ENCODE assay signal across 8 cellular contexts in the genomic region with DNA sequence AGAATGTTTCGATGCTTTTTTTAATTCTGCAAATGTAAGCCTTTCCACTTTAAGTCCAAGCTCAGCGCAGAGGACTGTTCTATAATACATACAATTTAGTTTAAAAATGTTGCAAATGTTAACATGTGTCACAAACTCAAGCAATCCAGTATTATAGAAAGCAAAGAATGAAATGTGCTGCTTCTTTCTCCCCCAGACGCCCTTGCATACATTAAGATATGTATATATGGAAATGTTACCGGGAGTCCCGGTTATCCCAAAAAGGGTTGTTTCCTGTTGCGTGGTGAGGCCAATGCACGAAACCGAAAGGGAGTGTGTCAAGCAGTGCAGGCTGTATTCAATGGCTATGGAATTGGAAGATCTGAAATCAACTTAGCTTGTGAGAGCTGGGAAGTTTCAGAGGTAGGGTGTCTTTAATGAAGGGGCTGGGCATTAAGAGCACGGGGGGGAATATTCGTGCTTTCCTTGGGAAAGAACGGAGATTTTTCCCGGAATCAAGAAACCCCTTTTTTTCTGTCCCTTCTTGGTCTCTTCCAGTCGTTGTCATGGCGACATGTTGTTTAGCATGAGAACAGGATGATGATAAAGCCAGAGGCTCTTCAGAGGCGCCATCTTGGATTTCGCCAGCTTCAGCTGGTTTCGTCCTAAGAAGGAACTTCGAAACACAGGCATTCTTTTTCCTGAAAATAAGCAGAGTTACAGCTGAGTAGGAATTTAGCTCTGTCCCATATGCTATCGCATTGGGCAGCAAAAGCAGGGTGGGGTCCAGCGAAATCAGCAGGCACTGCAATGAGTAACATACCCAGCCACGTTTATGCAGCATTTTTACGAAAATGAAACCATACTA. TPM values are rescaled to one million over a fixed set of nuclear protein-coding genes. Genes with fewer than 3 reads are reported as not detected.
DNase-seq lines count a peak whose midpoint lies in the region; ATAC-seq and TF ChIP-seq lines count a peak whose summit lies in the region.

No MANE protein-coding gene starts in this region.

- in situ Hi-C loops in GM23248 (cut with MboI) = loop anchor here (5.0 kb wide), 1 partner anchor 68 kb away; no protein-coding TSS in a partner anchor

- H4K20me1 ChIP-seq in DND-41 (ENCODE audit: insufficient read depth, low read length) (no peaks in the 10 kb centered on the region), GM23248 (ENCODE audit: insufficient read depth) (no peaks in the 10 kb centered on the region), fibroblast of lung (ENCODE audit: control insufficient read depth, extremely low read depth, insufficient read depth, low read length) (no peaks in the 10 kb centered on the region)

- POLR2A ChIA-PET in naive thymus-derived CD4-positive, alpha-beta T cell (lab: Charles Lee) = interaction anchor here (0.6 to 9.6 kb wide), 55 partner anchors 8 to 1032 kb away, joined by 3 to 440 read pairs (median 4); partner anchors contain the start of genes NQO2, RIPK1, SERPINB1 and SERPINB6

- H3K27me3 ChIP-seq in DND-41 (ENCODE audit: insufficient read depth, low read length, poor library complexity) (peaks cover 7% of the 10 kb centered on the region), GM23248 (replicated peaks; ENCODE audit: insufficient read depth) (no peaks in the 10 kb centered on the region), fibroblast of lung (ENCODE audit: control insufficient read depth, insufficient read depth, low read length) (no peaks in the 10 kb centered on the region)
- H3K27me3 ChIP-seq in naive thymus-derived CD4-positive, alpha-beta T cell (ENCODE audit: control insufficient read depth in 2 of 2, insufficient read depth in 2 of 2, low read length in 2 of 2) = no peaks in the 10 kb centered on the region

- H3K4me2 ChIP-seq in DND-41 (ENCODE audit: insufficient read depth, low read length) = peak overlapping the region; percentile 93
- peak overlapping the region; percentile 92 for H3K4me2 ChIP-seq in GM23248 (ENCODE audit: unreplicated experiment)
- peak overlapping the region; percentile 89 for H3K4me2 ChIP-seq in fibroblast of lung (ENCODE audit: extremely low read depth, insufficient read depth, low read length)

- WGBS in GM23248 (ENCODE audit: low coverage in 1 of 2, low lambda C conversion rate in 2 of 2, missing lambda C conversion rate in 2 of 2), 2 experiments = 1 to 2% methylated on average over 22 of the region's 22 CpGs

- peak overlapping the region; percentile 95 for H3K27ac Mint-ChIP-seq in activated T-helper 1 cell treated with anti-CD3 and anti-CD28 coated beads, Interleukin-12 subunit alpha, Interleukin-12 subunit beta, Interleukin-2, Interleukin-4 antibody, amounts not matched to agents 30 ng/mL and 10 ng/mL and 1 ng/mL, durations not matched to agents 14 hours and 24 hours and 36 hours
- peak overlapping the region; percentile 94 to 100 (median 100) for H3K27ac Mint-ChIP-seq in naive thymus-derived CD4-positive, alpha-beta T cell

- H3F3A ChIP-seq in GM23248 (ENCODE audit: insufficient read depth) = peaks cover 32% of the 10 kb centered on the region

- DNase-seq in DND-41 (peak; percentile 87), GM23248 (peak; percentile 99), LHCN-M2 (ENCODE audit: low read depth) (peak; percentile 98), RKO (ENCODE audit: low spot score) (peak; percentile 97), fibroblast of lung (ENCODE audit: low read depth in 2 of 2) (peak; percentile 97 to 99)
- peak; percentile 78 for DNase-seq in activated T-helper 1 cell treated with anti-CD3 and anti-CD28 coated beads, Interleukin-12 subunit alpha, Interleukin-12 subunit beta, Interleukin-2, Interleukin-4 antibody, amounts not matched to agents 30 ng/mL and 10 ng/mL and 1 ng/mL, durations not matched to agents 14 hours and 24 hours and 36 hours (ENCODE audit: low spot score)
- peak; percentile 53 to 92 (median 90) for DNase-seq in naive thymus-derived CD4-positive, alpha-beta T cell
- peak; percentile 89 for DNase-seq in stimulated activated naive CD4-positive, alpha-beta T cell treated with Interleukin-2 at 50 U/mL for 16 hours (lab: John Stamatoyannopoulos, UW)

- peak overlapping the region; percentile 97 for H2AFZ ChIP-seq in DND-41 (ENCODE audit: low read depth, low read length)
- H2AFZ ChIP-seq in GM23248 = peak overlapping the region; percentile 86
- peak overlapping the region; percentile 71 for H2AFZ ChIP-seq in fibroblast of lung (ENCODE audit: low read length)

- H3K79me2 ChIP-seq in DND-41 (ENCODE audit: insufficient read depth, low read length) = no peaks in the 10 kb centered on the region
- peaks cover 4% of the 10 kb centered on the region for H3K79me2 ChIP-seq in GM23248 (ENCODE audit: insufficient read depth)
- no peaks in the 10 kb centered on the region for H3K79me2 ChIP-seq in fibroblast of lung (ENCODE audit: control insufficient read depth, insufficient read depth, low read length)

- H3K36me3 Mint-ChIP-seq in activated T-helper 1 cell treated with anti-CD3 and anti-CD28 coated beads, Interleukin-12 subunit alpha, Interleukin-12 subunit beta, Interleukin-2, Interleukin-4 antibody, amounts not matched to agents 30 ng/mL and 10 ng/mL and 1 ng/mL, durations not matched to agents 14 hours and 24 hours and 36 hours (ENCODE audit: low read depth) = peaks cover 2% of the 10 kb centered on the region
- peaks cover 0 to 6% (median 0%) of the 10 kb centered on the region in 5 donors for H3K36me3 Mint-ChIP-seq in naive thymus-derived CD4-positive, alpha-beta T cell

- no peaks in the 10 kb centered on the region for H3K9me2 ChIP-seq in GM23248 (ENCODE audit: insufficient read depth)

- peak overlapping the region; percentile 83 for H3K4me3 Mint-ChIP-seq in activated T-helper 1 cell treated with anti-CD3 and anti-CD28 coated beads, Interleukin-12 subunit alpha, Interleukin-12 subunit beta, Interleukin-2, Interleukin-4 antibody, amounts not matched to agents 30 ng/mL and 10 ng/mL and 1 ng/mL, durations not matched to agents 14 hours and 24 hours and 36 hours
- H3K4me3 Mint-ChIP-seq in naive thymus-derived CD4-positive, alpha-beta T cell = peak overlapping the region; percentile 88 to 98 (median 95)

- ATAC-seq in DND-41 (ENCODE audit: insufficient read depth, low read depth) = peak; percentile 80
- ATAC-seq in naive thymus-derived CD4-positive, alpha-beta T cell = peak; percentile 85

- H3K4me1 ChIP-seq in DND-41 (ENCODE audit: insufficient read depth, low read length) (peaks cover 22% of the 10 kb centered on the region), GM23248 (ENCODE audit: insufficient read depth) (peaks cover 24% of the 10 kb centered on the region), fibroblast of lung (ENCODE audit: control insufficient read depth, extremely low read depth, insufficient read depth, low read length) (peaks cover 10% of the 10 kb centered on the region)
- peaks cover 14% of the 10 kb centered on the region in 2 donors for H3K4me1 ChIP-seq in naive thymus-derived CD4-positive, alpha-beta T cell (ENCODE audit: control insufficient read depth in 2 of 2, insufficient read depth in 2 of 2, low read length in 2 of 2)

- TF ChIP-seq CTCF in DND-41 (IDR thresholded peaks at IDR 0.05; ENCODE audit: borderline replicate concordance, extremely low read depth, low read length, poor library complexity, severe bottlenecking) (no peak), fibroblast of lung (conservative IDR thresholded peaks at IDR 0.05 in 1 of 2, IDR thresholded peaks at IDR 0.05 in 1 of 2; ENCODE audit: low read depth in 1 of 2, low read length in 2 of 2) (no peak)

- H3K9ac ChIP-seq in DND-41 (ENCODE audit: low read depth, low read length) (peak overlapping the region; percentile 81), GM23248 (peak overlapping the region; percentile 97), fibroblast of lung (ENCODE audit: insufficient read depth, low read length) (peak overlapping the region; percentile 89)

- H3K4me3 ChIP-seq in DND-41 (ENCODE audit: low read depth in 1 of 2, low read length in 2 of 2) = peak overlapping the region; percentile 34 to 75
- H3K4me3 ChIP-seq in GM23248 = peak overlapping the region; percentile 79
- H3K4me3 ChIP-seq in fibroblast of lung (replicated peaks in 1 of 4; ENCODE audit: control extremely low read depth in 1 of 4, insufficient read depth in 1 of 4, low read depth in 3 of 4, low read length in 4 of 4) = peak overlapping the region; percentile 52 to 81 (median 61)
- peak overlapping the region; percentile 76 for H3K4me3 ChIP-seq in naive thymus-derived CD4-positive, alpha-beta T cell (ENCODE audit: low read length)

- peaks cover 4% of the 10 kb centered on the region for H3K27me3 Mint-ChIP-seq in activated T-helper 1 cell treated with anti-CD3 and anti-CD28 coated beads, Interleukin-12 subunit alpha, Interleukin-12 subunit beta, Interleukin-2, Interleukin-4 antibody, amounts not matched to agents 30 ng/mL and 10 ng/mL and 1 ng/mL, durations not matched to agents 14 hours and 24 hours and 36 hours (ENCODE audit: insufficient read depth)
- H3K27me3 Mint-ChIP-seq in naive thymus-derived CD4-positive, alpha-beta T cell = peaks cover 0 to 8% (median 0%) of the 10 kb centered on the region in 5 donors

- no peaks in the 10 kb centered on the region for H3K9me3 Mint-ChIP-seq in activated T-helper 1 cell treated with anti-CD3 and anti-CD28 coated beads, Interleukin-12 subunit alpha, Interleukin-12 subunit beta, Interleukin-2, Interleukin-4 antibody, amounts not matched to agents 30 ng/mL and 10 ng/mL and 1 ng/mL, durations not matched to agents 14 hours and 24 hours and 36 hours
- peaks cover 0 to 1% (median 0%) of the 10 kb centered on the region in 11 donors for H3K9me3 Mint-ChIP-seq in naive thymus-derived CD4-positive, alpha-beta T cell

- peak overlapping the region; percentile 97 for H3K27ac ChIP-seq in DND-41 (ENCODE audit: low read length)
- H3K27ac ChIP-seq in GM23248 = peak overlapping the region; percentile 99
- H3K27ac ChIP-seq in fibroblast of lung (ENCODE audit: insufficient read depth, low read length) = peak overlapping the region; percentile 97
- H3K27ac ChIP-seq in naive thymus-derived CD4-positive, alpha-beta T cell (ENCODE audit: low read depth, low read length) = peak overlapping the region; percentile 94

- no peaks in the 10 kb centered on the region for H3K36me3 ChIP-seq in DND-41 (ENCODE audit: insufficient read depth, low read length)
- no peaks in the 10 kb centered on the region for H3K36me3 ChIP-seq in GM23248 (ENCODE audit: low read depth)
- H3K36me3 ChIP-seq in fibroblast of lung (ENCODE audit: control insufficient read depth, insufficient read depth, low read length) = no peaks in the 10 kb centered on the region
- peaks cover 0 to 4% (median 0%) of the 10 kb centered on the region in 3 experiments for H3K36me3 ChIP-seq in naive thymus-derived CD4-positive, alpha-beta T cell (ENCODE audit: control insufficient read depth in 2 of 3, insufficient read depth in 3 of 3, low read length in 3 of 3)

- intact Hi-C loops in activated T-helper 1 cell treated with anti-CD3 and anti-CD28 coated beads, Interleukin-12 subunit alpha, Interleukin-12 subunit beta, Interleukin-2, Interleukin-4 antibody, amounts not matched to agents 30 ng/mL and 10 ng/mL and 1 ng/mL, durations not matched to agents 14 hours and 24 hours and 36 hours (cut with micrococcal nuclease) = loop anchor here (1.0 to 10.0 kb wide), 16 partner anchors 10 to 1145 kb away; partner anchors contain the start of genes BPHL, ECI2, GMDS and NQO2
- intact Hi-C loops in naive thymus-derived CD4-positive, alpha-beta T cell (cut with micrococcal nuclease) = loop anchor here (1.0 to 5.0 kb wide), 23 partner anchors 10 to 1147 kb away; partner anchors contain the start of genes BPHL (in 2 of the 2), NQO2 (in 2 of the 2), SERPINB1 (in 2 of the 2) and SERPINB6 (in 2 of the 2)

- H3K9me3 ChIP-seq in DND-41 (ENCODE audit: insufficient read depth, low read length, severe bottlenecking) (no peaks in the 10 kb centered on the region), GM23248 (ENCODE audit: low read depth) (no peaks in the 10 kb centered on the region), fibroblast of lung (ENCODE audit: control insufficient read depth, insufficient read depth, low read depth, low read length) (no peaks in the 10 kb centered on the region)
- no peaks in the 10 kb centered on the region for H3K9me3 ChIP-seq in naive thymus-derived CD4-positive, alpha-beta T cell (ENCODE audit: control insufficient read depth in 2 of 3, low read length in 3 of 3)

- CTCF ChIA-PET in naive thymus-derived CD4-positive, alpha-beta T cell (lab: Charles Lee) = interaction anchor here (0.5 to 5.9 kb wide), 33 partner anchors 9 to 444 kb away, joined by 3 to 53 read pairs (median 5); partner anchors contain the start of genes NQO2 and SERPINB1

- peaks cover 32% of the 10 kb centered on the region for H3K4me1 Mint-ChIP-seq in activated T-helper 1 cell treated with anti-CD3 and anti-CD28 coated beads, Interleukin-12 subunit alpha, Interleukin-12 subunit beta, Interleukin-2, Interleukin-4 antibody, amounts not matched to agents 30 ng/mL and 10 ng/mL and 1 ng/mL, durations not matched to agents 14 hours and 24 hours and 36 hours (ENCODE audit: low read depth)
- H3K4me1 Mint-ChIP-seq in naive thymus-derived CD4-positive, alpha-beta T cell = peaks cover 14 to 39% (median 30%) of the 10 kb centered on the region in 7 donors

RNA-seq across cellular contexts. Expression of gene NQO2, which starts 10.1 kb away (rescaled TPM):
- 26.2 and 29.6 TPM in 2 replicates for total RNA-seq in GM23248 (2014; rRNA removed; shearing (Covaris generic))
- 61.0 and 64.2 TPM in 2 replicates for polyA plus RNA-seq in GM23248 (2016; fragmentation: Nextera tagmentation; extraction: Ambion mirVana)
- total RNA-seq in LHCN-M2 (2014; rRNA removed) = 28.8 and 30.1 TPM in 2 replicates
- polyA plus RNA-seq in LHCN-M2 (2012) = 36.4 TPM
- total RNA-seq in activated T-helper 1 cell treated with anti-CD3 and anti-CD28 coated beads, Interleukin-12 subunit alpha, Interleukin-12 subunit beta, Interleukin-2, Interleukin-4 antibody, amounts not matched to agents 30 ng/mL and 10 ng/mL and 1 ng/mL, durations not matched to agents 14 hours and 24 hours and 36 hours = 30.2 and 34.8 TPM in 2 replicates
- total RNA-seq in fibroblast of lung = 12.1 and 18.7 TPM in 2 replicates
- 13.5 and 40.8 TPM in 2 replicates for polyA plus RNA-seq in fibroblast of lung
- polyA plus RNA-seq in fibroblast of lung (2012) = 15.2 and 45.3 TPM in 2 replicates
- polyA minus RNA-seq in fibroblast of lung (ENCODE audit: low replicate concordance) = 5.3 and 9.2 TPM in 2 replicates
- total RNA-seq in naive thymus-derived CD4-positive, alpha-beta T cell = 10 to 100 TPM in 4 of 5 experiments, 1 to 10 TPM in 1; 8.1 to 34.6 (median 22.6) TPM
- 10 to 100 TPM; 44.4 to 52.0 TPM for polyA plus RNA-seq in naive thymus-derived CD4-positive, alpha-beta T cell

RNA-seq across cellular contexts. Expression of gene SERPINB6, which starts 18.2 kb away (rescaled TPM):
- total RNA-seq in GM23248 (2014; rRNA removed; shearing (Covaris generic)) = 95.7 and 141 TPM in 2 replicates
- polyA plus RNA-seq in GM23248 (2016; fragmentation: Nextera tagmentation; extraction: Ambion mirVana) = 149 and 153 TPM in 2 replicates
- 150 and 160 TPM in 2 replicates for total RNA-seq in LHCN-M2 (2014; rRNA removed)
- 127 TPM for polyA plus RNA-seq in LHCN-M2 (2012)
- 33.7 and 34.9 TPM in 2 replicates for total RNA-seq in activated T-helper 1 cell treated with anti-CD3 and anti-CD28 coated beads, Interleukin-12 subunit alpha, Interleukin-12 subunit beta, Interleukin-2, Interleukin-4 antibody, amounts not matched to agents 30 ng/mL and 10 ng/mL and 1 ng/mL, durations not matched to agents 14 hours and 24 hours and 36 hours
- total RNA-seq in fibroblast of lung = 71.7 and 83.9 TPM in 2 replicates
- 158 and 181 TPM in 2 replicates for polyA plus RNA-seq in fibroblast of lung
- polyA plus RNA-seq in fibroblast of lung (2012) = 142 and 157 TPM in 2 replicates
- polyA minus RNA-seq in fibroblast of lung (ENCODE audit: low replicate concordance) = 180 and 182 TPM in 2 replicates
- total RNA-seq in naive thymus-derived CD4-positive, alpha-beta T cell = 10 to 100 TPM; 19.7 to 60.5 (median 56.4) TPM
- polyA plus RNA-seq in naive thymus-derived CD4-positive, alpha-beta T cell = 10 to 100 TPM; 77.9 to 94.2 TPM

Comparison
In these comparisons a context has a peak if more than half of its experiments do, and no peak if none do; other contexts are left out.
1. Peak in every context shown above with its lines: DNase-seq, ATAC-seq, H3K4me3 ChIP-seq and H3K27ac ChIP-seq.